In genomic region chr5:56688402-56688801, GRCh38 we compare ENCODE assay signal across 24 cellular contexts.
DNase-seq lines count a peak whose midpoint lies in the region; ATAC-seq and TF ChIP-seq lines count a peak whose summit lies in the region.
"Had no signal": no experiment of that assay in that cellular context is flagged by ENCODE, and none has a peak within 500 bp of the region (broad histone marks: within the 10 kb centered on the region; RNA-seq: fewer than 3 reads in every experiment).

No MANE protein-coding gene starts in this region.

- no peak overlapping the region for H3K4me3 Mint-ChIP-seq in activated T-cell treated with anti-CD3 and anti-CD28 coated beads, Interleukin-2, amount 50 U/mL, for 24 hours
- no peak overlapping the region for H3K4me3 Mint-ChIP-seq in activated T-cell treated with anti-CD3 and anti-CD28 coated beads, Interleukin-2, amount 50 U/mL, for 72 hours
- H3K4me3 Mint-ChIP-seq in IgD-negative memory B cell (peak overlapping the region; percentile 31 to 81 (median 58)), neural crest cell (no peak overlapping the region)
- H3K4me3 Mint-ChIP-seq: activated T-cell treated with anti-CD3 and anti-CD28 coated beads, Interleukin-2, amount 50 U/mL, for 4 hours; T-helper 2 cell treated with Interferon-gamma antibody and Interleukin-4, amounts not matched to agents 5 μg/mL and 100 μg/mL, for 36 hours had no signal

- H3K36me3 Mint-ChIP-seq in activated T-cell treated with anti-CD3 and anti-CD28 coated beads, Interleukin-2, amount 50 U/mL, for 24 hours (ENCODE audit: low read depth), result peaks cover 2% of the 10 kb centered on the region
- no peaks in the 10 kb centered on the region for H3K36me3 Mint-ChIP-seq in activated T-cell treated with anti-CD3 and anti-CD28 coated beads, Interleukin-2, amount 50 U/mL, for 72 hours (ENCODE audit: insufficient read depth in 2 of 2)
- H3K36me3 Mint-ChIP-seq in IgD-negative memory B cell, result peaks cover 4% of the 10 kb centered on the region
- H3K36me3 Mint-ChIP-seq in neural crest cell (ENCODE audit: low read depth), result no peaks in the 10 kb centered on the region

- no peaks in the 10 kb centered on the region for H3K27me3 Mint-ChIP-seq in activated T-cell treated with anti-CD3 and anti-CD28 coated beads, Interleukin-2, amount 50 U/mL, for 24 hours
- peaks cover 11% of the 10 kb centered on the region for H3K27me3 Mint-ChIP-seq in activated T-cell treated with anti-CD3 and anti-CD28 coated beads, Interleukin-2, amount 50 U/mL, for 72 hours (ENCODE audit: low read depth)
- H3K27me3 Mint-ChIP-seq in IgD-negative memory B cell (no peaks in the 10 kb centered on the region), neural crest cell (ENCODE audit: low read depth) (no peaks in the 10 kb centered on the region)

- TF ChIP-seq CTCF in neural crest cell (conservative IDR thresholded peaks at IDR 0.05), result no peak

- H3K27ac Mint-ChIP-seq in activated T-cell treated with anti-CD3 and anti-CD28 coated beads, Interleukin-2, amount 50 U/mL, for 24 hours, result peak overlapping the region; percentile 6
- H3K27ac Mint-ChIP-seq in activated T-cell treated with anti-CD3 and anti-CD28 coated beads, Interleukin-2, amount 50 U/mL, for 72 hours, result no peak overlapping the region
- peak overlapping the region; percentile 95 to 97 (median 97) for H3K27ac Mint-ChIP-seq in IgD-negative memory B cell
- H3K27ac Mint-ChIP-seq in neural crest cell (ENCODE audit: unreplicated experiment), result peak overlapping the region; percentile 68
- H3K27ac Mint-ChIP-seq: activated naive CD4-positive, alpha-beta T cell treated with anti-CD3 and anti-CD28 coated beads, Interleukin-2, amount 50 U/mL, for 72 hours had no signal

- H3K4me1 Mint-ChIP-seq in activated T-cell treated with anti-CD3 and anti-CD28 coated beads, Interleukin-2, amount 50 U/mL, for 24 hours (ENCODE audit: low read depth), result peaks cover 80% of the 10 kb centered on the region
- H3K4me1 Mint-ChIP-seq in activated T-cell treated with anti-CD3 and anti-CD28 coated beads, Interleukin-2, amount 50 U/mL, for 72 hours (ENCODE audit: low read depth), result peaks cover 73% of the 10 kb centered on the region
- H3K4me1 Mint-ChIP-seq in IgD-negative memory B cell, result peaks cover 72 to 89% (median 81%) of the 10 kb centered on the region in 3 donors
- H3K4me1 Mint-ChIP-seq in neural crest cell, result peaks cover 14% of the 10 kb centered on the region

- DNase-seq in activated T-cell treated with anti-CD3 and anti-CD28 coated beads, Interleukin-2, amount 50 U/mL, for 24 hours, result no peak
- DNase-seq in activated T-cell treated with anti-CD3 and anti-CD28 coated beads, Interleukin-2, amount 50 U/mL, for 72 hours, result no peak
- DNase-seq in amniotic epithelial cell (ENCODE audit: low read depth) (peak; percentile 21), neural crest cell (ENCODE audit: low read depth, low spot score) (no peak), medulla oblongata (ENCODE audit: extremely low spot score) (no peak), NCI-H226 (no peak), activated gamma-delta T cell treated with Interleukin-2 at 50 U/mL for 16 hours (no peak)
- DNase-seq: 8988T; activated T-cell treated with anti-CD3 and anti-CD28 coated beads, Interleukin-2, amount 50 U/mL, for 4 hours; AML-193; effector CD8-positive, alpha-beta T cell; GOT3; kidney; NCI-H1092; NCI-H2081; NCI-H446 treated with DMSO at 0.1 percent for 48 hours; ovary; SK-N-SH; trophoblast cell had no signal

- no peaks in the 10 kb centered on the region for H3K9me3 Mint-ChIP-seq in activated T-cell treated with anti-CD3 and anti-CD28 coated beads, Interleukin-2, amount 50 U/mL, for 24 hours
- H3K9me3 Mint-ChIP-seq in activated T-cell treated with anti-CD3 and anti-CD28 coated beads, Interleukin-2, amount 50 U/mL, for 72 hours, result no peaks in the 10 kb centered on the region
- H3K9me3 Mint-ChIP-seq in IgD-negative memory B cell (peaks cover 0 to 4% (median 2%) of the 10 kb centered on the region in 3 donors), neural crest cell (no peaks in the 10 kb centered on the region)

- no peak for ATAC-seq in activated T-cell treated with anti-CD3 and anti-CD28 coated beads, Interleukin-2, amount 50 U/mL, for 72 hours (replicated peaks in 1 of 2)
- ATAC-seq: activated CD4-positive, CD25-positive, alpha-beta regulatory T cell treated with anti-CD3 and anti-CD28 coated beads, Interleukin-2, amount 50 U/mL, for 24 hours; activated naive CD4-positive, alpha-beta T cell treated with anti-CD3 and anti-CD28 coated beads, Interleukin-2, amount 50 U/mL, for 72 hours; activated T-cell treated with anti-CD3 and anti-CD28 coated beads, Interleukin-2, amount 50 U/mL, for 4 hours; gastroesophageal sphincter had no signal

Comparison
In these comparisons a context has a peak if more than half of its experiments do, and no peak if none do; other contexts are left out.
1. H3K4me3 Mint-ChIP-seq: peak in IgD-negative memory B cell (4 of 4); none in activated T-cell treated with anti-CD3 and anti-CD28 coated beads, Interleukin-2, amount 50 U/mL, for 24 hours (single experiment), activated T-cell treated with anti-CD3 and anti-CD28 coated beads, Interleukin-2, amount 50 U/mL, for 72 hours (0 of 2) and neural crest cell (single experiment).